In genomic region chr1:197252981-197253380, GRCh38 we compare ENCODE assay signal across 3 cellular contexts.
TF ChIP-seq lines count a peak whose summit lies in the region.

No MANE protein-coding gene starts in this region.

TF ChIP-seq in A549, 52 proteins besides CTCF, POLR2A, EP300 and RAD21:
- no peak for TF ChIP-seq RCOR1 (IDR thresholded peaks at IDR 0.05; ENCODE audit: low read depth, low read length)
- no peak for TF ChIP-seq SREBF2 (IDR thresholded peaks at IDR 0.05)
- no peak for TF ChIP-seq ZSCAN20 (CRISPR knock-in tag; IDR thresholded peaks at IDR 0.05)
- peak; percentile 81 for TF ChIP-seq MAFK (IDR thresholded peaks at IDR 0.05; ENCODE audit: partially characterized antibody)

TF ChIP-seq in IMR-90, 13 proteins besides CTCF, POLR2A, EP300 and RAD21:
- TF ChIP-seq CHD1 (IDR thresholded peaks at IDR 0.05; ENCODE audit: low read depth, low read length) (no peak), MAFK (IDR thresholded peaks at IDR 0.05; ENCODE audit: low read depth, low read length) (peak; percentile 46; the same call in 1 of the 2 replicates)

TF ChIP-seq in K562, 482 proteins besides CTCF, POLR2A, EP300 and RAD21:
- TF ChIP-seq C11orf30 (IDR thresholded peaks at IDR 0.05; ENCODE audit: low read depth) (peak; percentile 72), ZNF655 (CRISPR knock-in tag; IDR thresholded peaks at IDR 0.05) (no peak), ZNF449 (CRISPR knock-in tag; IDR thresholded peaks at IDR 0.05) (no peak), TAF15 (IDR thresholded peaks at IDR 0.05; ENCODE audit: low read depth, low read length) (no peak), ZBTB26 (CRISPR knock-in tag; IDR thresholded peaks at IDR 0.05) (no peak), MAFK (IDR thresholded peaks at IDR 0.05; ENCODE audit: low read length) (peak; percentile 37; the same call in 1 of the 2 replicates), SFPQ (IDR thresholded peaks at IDR 0.05; ENCODE audit: low read depth, low read length) (no peak), MAFF (IDR thresholded peaks at IDR 0.05; ENCODE audit: low read length) (peak; percentile 50; the same call in 1 of the 2 replicates), ZNF316 (IDR thresholded peaks at IDR 0.05) (peak; percentile 83), EGR1 (conservative IDR thresholded peaks at IDR 0.05) (no peak), MAFG (tag; conservative IDR thresholded peaks at IDR 0.05) (peak; percentile 79)
